In the genomic region with DNA sequence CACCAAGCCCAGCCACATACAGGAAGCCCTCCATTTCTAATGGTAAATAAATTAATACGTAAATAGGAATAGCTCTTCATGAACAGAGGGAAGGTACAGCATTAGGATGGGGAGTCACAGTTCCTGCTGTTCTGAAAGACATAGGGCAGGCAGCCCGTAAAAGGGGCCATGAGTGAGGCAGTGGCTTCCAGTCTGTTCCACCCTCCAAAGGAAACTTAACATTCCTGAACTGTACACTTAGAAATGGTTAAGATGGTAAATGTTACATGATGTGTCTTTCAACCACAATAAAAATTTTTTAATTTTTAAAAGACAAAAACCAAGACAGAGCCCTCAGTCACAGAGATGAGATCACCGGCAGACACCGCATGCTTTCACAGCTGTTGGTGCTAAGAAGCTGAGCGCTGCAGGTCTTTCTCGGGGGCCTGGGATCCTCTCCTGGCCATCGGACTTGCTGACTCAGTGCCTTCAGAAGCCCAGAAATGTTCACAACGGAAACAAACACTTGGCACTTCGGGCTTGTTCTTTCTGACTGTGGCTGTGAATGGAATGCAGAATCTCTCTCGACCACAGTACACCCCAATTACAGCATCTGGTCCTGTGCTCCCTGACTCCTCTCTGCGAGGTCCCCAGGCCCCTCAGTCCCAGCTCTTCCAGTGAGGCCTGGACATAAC, we compare ENCODE assay signal across 10 cellular contexts.
DNase-seq lines count a peak whose midpoint lies in the region; ATAC-seq and TF ChIP-seq lines count a peak whose summit lies in the region.
"Had no signal": no experiment of that assay in that cellular context is flagged by ENCODE, and none has a peak within 500 bp of the region (broad histone marks: within the 10 kb centered on the region; RNA-seq: fewer than 3 reads in every experiment).

No MANE protein-coding gene starts in this region.

- H3K4me1 ChIP-seq in ACC112 (ENCODE audit: control insufficient read depth, insufficient read depth, low read length, unreplicated experiment), result peaks cover 28% of the 10 kb centered on the region
- H3K4me1 ChIP-seq in NT2/D1 (ENCODE audit: insufficient read depth, insufficient read length), result peaks cover 3% of the 10 kb centered on the region

- H3K9me3 ChIP-seq in NT2/D1 (ENCODE audit: insufficient read depth, low read length), result no peaks in the 10 kb centered on the region

- no peaks in the 10 kb centered on the region for H3K4me1 Mint-ChIP-seq in nephron

- no peak for TF ChIP-seq CTCF in nephron (IDR thresholded peaks at IDR 0.05; ENCODE audit: unreplicated experiment in 3 of 3)

- H3K36me3 Mint-ChIP-seq in nephron (ENCODE audit: low read depth), result peaks cover 59% of the 10 kb centered on the region

- no peak overlapping the region for H2AFZ ChIP-seq in ACC112 (ENCODE audit: low read length, unreplicated experiment)

- no peak overlapping the region for H3K9ac ChIP-seq in NT2/D1 (ENCODE audit: insufficient read length, low read depth)

- no peak overlapping the region for H3K4me3 Mint-ChIP-seq in nephron

- H3K27me3 ChIP-seq in ACC112 (ENCODE audit: insufficient read depth, low read length), result no peaks in the 10 kb centered on the region
- no peaks in the 10 kb centered on the region for H3K27me3 ChIP-seq in NT2/D1 (ENCODE audit: insufficient read depth, insufficient read length)

- H3K9me3 Mint-ChIP-seq in nephron, result no peaks in the 10 kb centered on the region

- DNase-seq in NT2/D1 (ENCODE audit: low read depth, low spot score) (peak; percentile 30), fibroblast of gingiva (ENCODE audit: low read depth) (peak; percentile 93), NCI-H2029 (lab: John Stamatoyannopoulos, UW) (no peak), DMS153 treated with DMSO at 0.1 percent for 48 hours (lab: John Stamatoyannopoulos, UW; ENCODE audit: unreplicated experiment) (no peak)
- DNase-seq: DMS 273 treated with DMSO at 0.1 percent for 48 hours had no signal

- no peaks in the 10 kb centered on the region for H3K79me2 ChIP-seq in ACC112 (ENCODE audit: control insufficient read depth, insufficient read depth, low read length, unreplicated experiment)

- H3K27me3 Mint-ChIP-seq in nephron (ENCODE audit: low read depth), result no peaks in the 10 kb centered on the region

- peak overlapping the region; percentile 85 for H3K27ac ChIP-seq in ACC112 (ENCODE audit: low read depth, low read length)
- H3K27ac ChIP-seq: HL-60 had no signal

- peak overlapping the region; percentile 31; the same call in 1 of the 2 replicates for H3K4me3 ChIP-seq in ACC112 (ENCODE audit: low read depth, low read length)
- no peak overlapping the region for H3K4me3 ChIP-seq in NT2/D1 (ENCODE audit: insufficient read length, low read depth)

- peak overlapping the region; percentile 60 to 86 (median 71) for H3K27ac Mint-ChIP-seq in nephron

- H3K36me3 ChIP-seq in ACC112 (ENCODE audit: insufficient read depth, low read length) (peaks cover 8% of the 10 kb centered on the region; the same call in 1 of the 2 replicates), NT2/D1 (ENCODE audit: insufficient read depth, insufficient read length, low read length) (peaks cover 58% of the 10 kb centered on the region)

- ATAC-seq in HG03457 (IDR thresholded peaks at IDR 0.05; ENCODE audit: unreplicated experiment) (no peak), HG03039 (IDR thresholded peaks at IDR 0.05; ENCODE audit: unreplicated experiment) (no peak)

Comparison
In these comparisons a context has a peak if more than half of its experiments do, and no peak if none do; other contexts are left out.
1. DNase-seq: peak in NT2/D1 (single experiment) and fibroblast of gingiva (single experiment); none in NCI-H2029 (single experiment) and DMS153 treated with DMSO at 0.1 percent for 48 hours (single experiment).